1 cellular context compared by ENCODE assay signal in the genomic region with DNA sequence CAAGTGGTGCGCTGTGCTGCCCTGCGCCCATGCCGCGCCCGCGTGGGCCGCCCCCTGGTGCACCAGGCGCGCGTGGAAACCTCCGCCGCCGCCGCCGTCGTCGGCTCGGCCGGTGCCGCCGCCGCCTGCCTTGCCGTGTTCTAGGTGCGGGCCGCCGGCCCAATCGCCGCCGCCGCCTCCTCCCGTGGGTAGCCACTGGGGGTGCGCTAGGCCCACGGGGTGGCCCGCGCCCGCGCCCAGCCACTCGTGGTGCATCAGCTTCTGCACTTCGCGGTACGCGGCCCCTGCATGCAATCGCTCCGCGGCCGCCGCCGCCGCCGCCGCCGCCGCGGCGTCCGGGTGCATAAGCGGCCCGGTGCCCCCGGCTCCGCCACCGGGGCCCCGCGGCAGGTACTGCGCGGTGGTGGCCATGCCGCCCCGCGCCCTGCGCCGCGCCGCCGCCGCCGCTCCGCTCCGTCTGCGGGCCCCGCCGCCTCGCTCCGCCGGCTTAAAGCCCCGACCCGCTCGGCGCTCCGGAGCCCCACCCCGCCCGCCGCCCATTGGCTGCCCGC.
TF ChIP-seq lines count a peak whose summit lies in the region.

TSS of gene POU3F1 (minus strand) at position 461 of the 551 bp plus-strand sequence. CDS start at position 411, 50 bp downstream.

TF ChIP-seq in SK-N-SH treated with all-trans-retinoic acid at 6 μM for 48 hours, 23 proteins besides CTCF, POLR2A, EP300 and RAD21 (continued from another document):
- TF ChIP-seq, protein P1, sequence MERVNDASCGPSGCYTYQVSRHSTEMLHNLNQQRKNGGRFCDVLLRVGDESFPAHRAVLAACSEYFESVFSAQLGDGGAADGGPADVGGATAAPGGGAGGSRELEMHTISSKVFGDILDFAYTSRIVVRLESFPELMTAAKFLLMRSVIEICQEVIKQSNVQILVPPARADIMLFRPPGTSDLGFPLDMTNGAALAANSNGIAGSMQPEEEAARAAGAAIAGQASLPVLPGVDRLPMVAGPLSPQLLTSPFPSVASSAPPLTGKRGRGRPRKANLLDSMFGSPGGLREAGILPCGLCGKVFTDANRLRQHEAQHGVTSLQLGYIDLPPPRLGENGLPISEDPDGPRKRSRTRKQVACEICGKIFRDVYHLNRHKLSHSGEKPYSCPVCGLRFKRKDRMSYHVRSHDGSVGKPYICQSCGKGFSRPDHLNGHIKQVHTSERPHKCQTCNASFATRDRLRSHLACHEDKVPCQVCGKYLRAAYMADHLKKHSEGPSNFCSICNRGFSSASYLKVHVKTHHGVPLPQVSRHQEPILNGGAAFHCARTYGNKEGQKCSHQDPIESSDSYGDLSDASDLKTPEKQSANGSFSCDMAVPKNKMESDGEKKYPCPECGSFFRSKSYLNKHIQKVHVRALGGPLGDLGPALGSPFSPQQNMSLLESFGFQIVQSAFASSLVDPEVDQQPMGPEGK (CRISPR knock-in tag; IDR thresholded peaks at IDR 0.05; ENCODE audit: borderline replicate concordance) = no peak
- no peak for TF ChIP-seq ZFP30 (CRISPR knock-in tag; IDR thresholded peaks at IDR 0.05)
- TF ChIP-seq, protein P2, sequence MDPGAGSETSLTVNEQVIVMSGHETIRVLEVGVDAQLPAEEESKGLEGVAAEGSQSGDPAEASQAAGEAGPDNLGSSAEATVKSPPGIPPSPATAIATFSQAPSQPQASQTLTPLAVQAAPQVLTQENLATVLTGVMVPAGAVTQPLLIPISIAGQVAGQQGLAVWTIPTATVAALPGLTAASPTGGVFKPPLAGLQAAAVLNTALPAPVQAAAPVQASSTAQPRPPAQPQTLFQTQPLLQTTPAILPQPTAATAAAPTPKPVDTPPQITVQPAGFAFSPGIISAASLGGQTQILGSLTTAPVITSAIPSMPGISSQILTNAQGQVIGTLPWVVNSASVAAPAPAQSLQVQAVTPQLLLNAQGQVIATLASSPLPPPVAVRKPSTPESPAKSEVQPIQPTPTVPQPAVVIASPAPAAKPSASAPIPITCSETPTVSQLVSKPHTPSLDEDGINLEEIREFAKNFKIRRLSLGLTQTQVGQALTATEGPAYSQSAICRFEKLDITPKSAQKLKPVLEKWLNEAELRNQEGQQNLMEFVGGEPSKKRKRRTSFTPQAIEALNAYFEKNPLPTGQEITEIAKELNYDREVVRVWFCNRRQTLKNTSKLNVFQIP (CRISPR knock-in tag; IDR thresholded peaks at IDR 0.05; ENCODE audit: borderline replicate concordance, low read depth) = no peak
- no peak for TF ChIP-seq SNAI2 (CRISPR knock-in tag; IDR thresholded peaks at IDR 0.05)
- no peak for TF ChIP-seq ESRRG (CRISPR knock-in tag; IDR thresholded peaks at IDR 0.05)
TF ChIP-seq in SK-N-SH treated with all-trans-retinoic acid at 6 μM for 48 hours: peak in this region for 0.
